Comparison of ENCODE assay signal across 18 cellular contexts in the genomic region with DNA sequence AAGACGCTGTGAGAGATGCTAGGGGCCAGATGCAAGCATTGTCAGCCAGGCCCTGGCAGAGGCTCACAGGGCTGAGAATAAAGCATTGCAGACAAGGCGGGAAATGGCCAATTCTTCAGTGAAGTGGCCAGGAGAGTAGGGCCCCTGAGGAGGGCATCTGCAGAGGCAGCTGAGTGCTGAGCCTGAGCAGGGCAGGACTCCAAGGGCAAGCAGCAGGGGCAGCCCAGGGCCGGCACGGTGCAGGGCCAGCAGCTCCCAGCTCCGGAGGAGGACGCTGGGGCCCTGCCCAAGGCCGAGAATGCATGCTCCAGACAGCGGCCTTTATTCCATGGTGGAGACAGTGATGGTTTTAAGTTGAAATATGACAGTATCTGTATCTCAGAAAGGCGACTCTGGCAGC.
"Had no signal": no experiment of that assay in that cellular context is flagged by ENCODE, and none has a peak within 500 bp of the region (broad histone marks: within the 10 kb centered on the region; RNA-seq: fewer than 3 reads in every experiment).

No MANE protein-coding gene starts in this region.

- H3K36me3 ChIP-seq: heart left ventricle, thoracic aorta, transverse colon had no signal

- DNase-seq: cortex of kidney; effector CD8-positive, alpha-beta T cell; heart left ventricle; hippocampal formation; left colon; mammary epithelial cell; natural killer cell; psoas muscle; retina; spleen; stimulated activated CD4-positive, alpha-beta T cell treated with anti-CD3 and anti-CD28 coated beads, Interleukin-2, amount 100 ng/mL, for 24 hours; stimulated activated CD4-positive, alpha-beta T cell treated with anti-CD3 and anti-CD28 coated beads, Interleukin-4, amount 100 ng/mL, for 4 hours; stimulated activated naive B cell treated with anti-CD40 and anti-IgM and Interleukin-4, amounts not matched to agents 10 μg/mL and 1 μg/mL and 100 μg/mL, for 72 hours; stimulated activated naive CD8-positive, alpha-beta T cell treated with anti-CD3 and anti-CD28 coated beads, Interleukin-15, amount 100 ng/mL, for 72 hours; transverse colon had no signal

- H3K27me3 ChIP-seq: dorsolateral prefrontal cortex, heart left ventricle, spleen, transverse colon had no signal

- ATAC-seq: natural killer cell; psoas muscle; stimulated activated naive B cell treated with anti-CD40 and anti-IgM and Interleukin-4, amounts not matched to agents 10 μg/mL and 1 μg/mL and 100 μg/mL, for 72 hours; stimulated activated naive CD8-positive, alpha-beta T cell treated with anti-CD3 and anti-CD28 coated beads, Interleukin-15, amount 100 ng/mL, for 72 hours had no signal

- H3K4me3 ChIP-seq: dorsolateral prefrontal cortex, heart left ventricle, psoas muscle, spleen, thoracic aorta, transverse colon had no signal

- H3K27ac ChIP-seq: heart left ventricle, psoas muscle, spleen, thoracic aorta, transverse colon had no signal

- FAIRE-seq: frontal cortex had no signal

- H3K4me1 ChIP-seq: psoas muscle, spleen, transverse colon had no signal

- H3K9me3 ChIP-seq: heart left ventricle, psoas muscle, spleen, thoracic aorta, transverse colon had no signal
